Comparison of ENCODE assay signal across 1 cellular context in genomic region chr16:88525663-88525990, GRCh38.
TF ChIP-seq lines count a peak whose summit lies in the region.

No MANE protein-coding gene starts in this region.

TF ChIP-seq in HepG2, 621 proteins besides CTCF, POLR2A, EP300 and RAD21:
- TF ChIP-seq RBM22 (optimal IDR thresholded peaks at IDR 0.05; ENCODE audit: low read length) (peak; percentile 32), SRSF1 (optimal IDR thresholded peaks at IDR 0.05; ENCODE audit: low read depth, low read length) (peak; percentile 4), ZNF24 (IDR thresholded peaks at IDR 0.05) (no peak)
